Comparison of ENCODE assay signal across 8 cellular contexts in genomic region chr3:30199096-30199734, GRCh38.
DNase-seq lines count a peak whose midpoint lies in the region; ATAC-seq and TF ChIP-seq lines count a peak whose summit lies in the region.

No MANE protein-coding gene starts in this region.

- no peaks in the 10 kb centered on the region for H3K36me3 ChIP-seq in psoas muscle (ENCODE audit: insufficient read depth in 1 of 2, low read depth in 1 of 2)
- no peaks in the 10 kb centered on the region for H3K36me3 ChIP-seq in aorta (ENCODE audit: control insufficient read depth in 1 of 2, insufficient read depth in 2 of 2, low read length in 1 of 2)

- TF ChIP-seq RAD21 in Ishikawa (IDR thresholded peaks at IDR 0.05; ENCODE audit: low read depth) = peak; percentile 92

- ATAC-seq in psoas muscle = peak; percentile 54 to 78 (median 60)
- ATAC-seq in aorta (ENCODE audit: low FRiP score) = peak; percentile 86

- no peak overlapping the region for H3K4me3 Mint-ChIP-seq in activated naive CD8-positive, alpha-beta T cell treated with anti-CD3 and anti-CD28 coated beads for 36 hours

- intact Hi-C loops in cardiac septum (cut with DNase I) (loop anchor here (2.0 to 5.0 kb wide), 3 partner anchors 37 to 156 kb away; no protein-coding TSS in a partner anchor), psoas muscle (cut with DNase I) (loop anchor here (1.0 to 5.0 kb wide), 5 partner anchors 86 to 493 kb away; no protein-coding TSS in a partner anchor), aorta (cut with DNase I) (loop anchor here (5.0 to 10.0 kb wide), 2 partner anchors 87 to 496 kb away; no protein-coding TSS in a partner anchor)

- no peak overlapping the region for H3K27ac Mint-ChIP-seq in activated naive CD8-positive, alpha-beta T cell treated with anti-CD3 and anti-CD28 coated beads for 36 hours

- H3K27ac ChIP-seq in psoas muscle = no peak overlapping the region
- H3K27ac ChIP-seq in aorta (ENCODE audit: low read depth in 1 of 2, low read length in 2 of 2) = no peak overlapping the region

- DNase-seq in NK-92 treated with Interleukin-12 subunit alpha and Interleukin-12 subunit beta, amount 100 ng/mL, for 24 hours (lab: John Stamatoyannopoulos, UW) = peak; percentile 29
- DNase-seq in NK-92 (lab: John Stamatoyannopoulos, UW; ENCODE audit: unreplicated experiment) (no peak), SKM-1 (lab: John Stamatoyannopoulos, UW; ENCODE audit: unreplicated experiment) (peak; percentile 35), cardiac septum (ENCODE audit: low spot score) (peak; percentile 81), psoas muscle (peak; percentile 68 to 81), aorta (peak; percentile 79 to 91)
- DNase-seq in activated naive CD8-positive, alpha-beta T cell treated with anti-CD3 and anti-CD28 coated beads for 36 hours = peak; percentile 48

- peak; percentile 89 for TF ChIP-seq CTCF in psoas muscle (IDR thresholded peaks at IDR 0.05)

- no peak for TF ChIP-seq EP300 in Ishikawa (IDR thresholded peaks at IDR 0.05; ENCODE audit: borderline replicate concordance)

- H3K9me3 Mint-ChIP-seq in activated naive CD8-positive, alpha-beta T cell treated with anti-CD3 and anti-CD28 coated beads for 36 hours = no peaks in the 10 kb centered on the region

- H3K27me3 ChIP-seq in psoas muscle (ENCODE audit: insufficient read depth in 3 of 3, low read length in 2 of 3) (no peaks in the 10 kb centered on the region), aorta (ENCODE audit: control insufficient read depth in 1 of 2, insufficient read depth in 2 of 2, low read length in 1 of 2) (no peaks in the 10 kb centered on the region)

- no peaks in the 10 kb centered on the region for H3K36me3 Mint-ChIP-seq in activated naive CD8-positive, alpha-beta T cell treated with anti-CD3 and anti-CD28 coated beads for 36 hours

- WGBS in psoas muscle, 3 donors = 36 to 42% (median 38%) methylated on average over 6 of the region's 6 CpGs
- 12 to 14% methylated on average over 6 of the region's 6 CpGs for WGBS in aorta, 2 donors

- H3K4me3 ChIP-seq in psoas muscle (no peak overlapping the region), aorta (ENCODE audit: low read length in 2 of 2) (no peak overlapping the region)

- H3K4me1 Mint-ChIP-seq in activated naive CD8-positive, alpha-beta T cell treated with anti-CD3 and anti-CD28 coated beads for 36 hours = peaks cover 7% of the 10 kb centered on the region

- H3K9me3 ChIP-seq in psoas muscle (no peaks in the 10 kb centered on the region), aorta (ENCODE audit: control insufficient read depth, low read length) (no peaks in the 10 kb centered on the region)

- H3K27me3 Mint-ChIP-seq in activated naive CD8-positive, alpha-beta T cell treated with anti-CD3 and anti-CD28 coated beads for 36 hours = no peaks in the 10 kb centered on the region

- no peaks in the 10 kb centered on the region for H3K4me1 ChIP-seq in psoas muscle
- H3K4me1 ChIP-seq in aorta (ENCODE audit: control insufficient read depth in 1 of 2, insufficient read depth in 2 of 2, low read length in 2 of 2) = peaks cover 0 to 4% of the 10 kb centered on the region in 2 donors

TF ChIP-seq in Ishikawa, 13 proteins besides CTCF, POLR2A, EP300 and RAD21:
- no peak for TF ChIP-seq CREB1 (IDR thresholded peaks at IDR 0.05; ENCODE audit: low read depth)
- no peak for TF ChIP-seq EGR1 (IDR thresholded peaks at IDR 0.05)
- TF ChIP-seq YY1 (IDR thresholded peaks at IDR 0.05; ENCODE audit: low read depth) = no peak
- TF ChIP-seq NFIC (IDR thresholded peaks at IDR 0.05) = no peak
- TF ChIP-seq, protein P1, sequence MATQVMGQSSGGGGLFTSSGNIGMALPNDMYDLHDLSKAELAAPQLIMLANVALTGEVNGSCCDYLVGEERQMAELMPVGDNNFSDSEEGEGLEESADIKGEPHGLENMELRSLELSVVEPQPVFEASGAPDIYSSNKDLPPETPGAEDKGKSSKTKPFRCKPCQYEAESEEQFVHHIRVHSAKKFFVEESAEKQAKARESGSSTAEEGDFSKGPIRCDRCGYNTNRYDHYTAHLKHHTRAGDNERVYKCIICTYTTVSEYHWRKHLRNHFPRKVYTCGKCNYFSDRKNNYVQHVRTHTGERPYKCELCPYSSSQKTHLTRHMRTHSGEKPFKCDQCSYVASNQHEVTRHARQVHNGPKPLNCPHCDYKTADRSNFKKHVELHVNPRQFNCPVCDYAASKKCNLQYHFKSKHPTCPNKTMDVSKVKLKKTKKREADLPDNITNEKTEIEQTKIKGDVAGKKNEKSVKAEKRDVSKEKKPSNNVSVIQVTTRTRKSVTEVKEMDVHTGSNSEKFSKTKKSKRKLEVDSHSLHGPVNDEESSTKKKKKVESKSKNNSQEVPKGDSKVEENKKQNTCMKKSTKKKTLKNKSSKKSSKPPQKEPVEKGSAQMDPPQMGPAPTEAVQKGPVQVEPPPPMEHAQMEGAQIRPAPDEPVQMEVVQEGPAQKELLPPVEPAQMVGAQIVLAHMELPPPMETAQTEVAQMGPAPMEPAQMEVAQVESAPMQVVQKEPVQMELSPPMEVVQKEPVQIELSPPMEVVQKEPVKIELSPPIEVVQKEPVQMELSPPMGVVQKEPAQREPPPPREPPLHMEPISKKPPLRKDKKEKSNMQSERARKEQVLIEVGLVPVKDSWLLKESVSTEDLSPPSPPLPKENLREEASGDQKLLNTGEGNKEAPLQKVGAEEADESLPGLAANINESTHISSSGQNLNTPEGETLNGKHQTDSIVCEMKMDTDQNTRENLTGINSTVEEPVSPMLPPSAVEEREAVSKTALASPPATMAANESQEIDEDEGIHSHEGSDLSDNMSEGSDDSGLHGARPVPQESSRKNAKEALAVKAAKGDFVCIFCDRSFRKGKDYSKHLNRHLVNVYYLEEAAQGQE (IDR thresholded peaks at IDR 0.05; ENCODE audit: low read depth) = no peak
- no peak for TF ChIP-seq CEBPB (IDR thresholded peaks at IDR 0.05)
- TF ChIP-seq, protein P2, sequence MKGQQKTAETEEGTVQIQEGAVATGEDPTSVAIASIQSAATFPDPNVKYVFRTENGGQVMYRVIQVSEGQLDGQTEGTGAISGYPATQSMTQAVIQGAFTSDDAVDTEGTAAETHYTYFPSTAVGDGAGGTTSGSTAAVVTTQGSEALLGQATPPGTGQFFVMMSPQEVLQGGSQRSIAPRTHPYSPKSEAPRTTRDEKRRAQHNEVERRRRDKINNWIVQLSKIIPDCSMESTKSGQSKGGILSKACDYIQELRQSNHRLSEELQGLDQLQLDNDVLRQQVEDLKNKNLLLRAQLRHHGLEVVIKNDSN (IDR thresholded peaks at IDR 0.05) = no peak
- no peak for TF ChIP-seq TAF1 (IDR thresholded peaks at IDR 0.05; ENCODE audit: low read depth)
- TF ChIP-seq, protein P3, sequence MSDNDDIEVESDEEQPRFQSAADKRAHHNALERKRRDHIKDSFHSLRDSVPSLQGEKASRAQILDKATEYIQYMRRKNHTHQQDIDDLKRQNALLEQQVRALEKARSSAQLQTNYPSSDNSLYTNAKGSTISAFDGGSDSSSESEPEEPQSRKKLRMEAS (IDR thresholded peaks at IDR 0.05) = no peak
- no peak for TF ChIP-seq TCF12 (IDR thresholded peaks at IDR 0.05; ENCODE audit: low read depth)
